ENCODE assay signal across 29 cellular contexts in genomic region chr2:197985029-197985428, GRCh38.
"Had no signal": no experiment of that assay in that cellular context is flagged by ENCODE, and none has a peak within 500 bp of the region (broad histone marks: within the 10 kb centered on the region; RNA-seq: fewer than 3 reads in every experiment).

No MANE protein-coding gene starts in this region.

- H3K4me3 Mint-ChIP-seq: activated CD4-positive, alpha-beta memory T cell treated with anti-CD3 and anti-CD28 coated beads, Interleukin-2, amount 10 ng/mL, durations not matched to agents 7 days and 5 days; activated naive CD8-positive, alpha-beta T cell treated with anti-CD3 and anti-CD28 coated beads for 36 hours; activated T-cell treated with anti-CD3 and anti-CD28 coated beads, Interleukin-2, amount 50 U/mL, for 72 hours; activated T-helper 17 cell treated with anti-CD3 and anti-CD28 coated beads, Interleukin-2, amount 50 U/mL, for 72 hours; central memory CD8-positive, alpha-beta T cell had no signal

- H3K4me1 ChIP-seq: Peyer's patch had no signal

- DNase-seq: activated CD4-positive, alpha-beta memory T cell treated with anti-CD3 and anti-CD28 coated beads, Interleukin-2, amount 10 ng/mL, durations not matched to agents 7 days and 5 days; activated CD4-positive, alpha-beta T cell treated with anti-CD3 and anti-CD28 coated beads for 1 hour; activated CD4-positive, CD25-positive, alpha-beta regulatory T cell; activated CD8-positive, alpha-beta memory T cell treated with anti-CD3 and anti-CD28 coated beads for 24 hours; activated effector memory CD4-positive, alpha-beta T cell treated with anti-CD3 and anti-CD28 coated beads, Interleukin-2, amount 50 U/mL, for 16 hours; activated naive CD4-positive, alpha-beta T cell; activated naive CD4-positive, alpha-beta T cell treated with anti-CD3 and anti-CD28 coated beads, Interleukin-2, amount 50 U/mL, for 16 hours; activated naive CD8-positive, alpha-beta T cell treated with anti-CD3 and anti-CD28 coated beads for 36 hours; activated T-cell treated with anti-CD3 and anti-CD28 coated beads, Interleukin-2, amount 50 U/mL, for 1 hour; activated T-cell treated with anti-CD3 and anti-CD28 coated beads, Interleukin-2, amount 50 U/mL, for 72 hours; amygdala; MM.1S; MV-4-11; NCI-H1092; NCI-H1436 treated with DMSO at 0.1 percent for 48 hours; NCI-H1694 treated with DMSO at 0.1 percent for 48 hours; NCI-H2029; NCI-H345; NCI-H524 treated with DMSO at 0.1 percent for 48 hours; Peyer's patch; RPMI8226; SIG-M5; T1000; WERI-Rb-1 had no signal

- H3K27ac ChIP-seq: ascending aorta, cardiac muscle cell, Peyer's patch, WERI-Rb-1 had no signal

- ATAC-seq: activated T-cell treated with anti-CD3 and anti-CD28 coated beads, Interleukin-2, amount 50 U/mL, for 72 hours; activated T-helper 17 cell treated with anti-CD3 and anti-CD28 coated beads, Interleukin-2, amount 50 U/mL, for 72 hours; Right ventricle myocardium inferior had no signal

- H3K27me3 ChIP-seq: ascending aorta, Peyer's patch had no signal

- H3K36me3 Mint-ChIP-seq: activated naive CD8-positive, alpha-beta T cell treated with anti-CD3 and anti-CD28 coated beads for 36 hours had no signal

- H3K4me3 ChIP-seq: ascending aorta, cardiac muscle cell, Peyer's patch had no signal

- H3K9me3 ChIP-seq: ascending aorta, Peyer's patch had no signal

- H3K27me3 Mint-ChIP-seq: activated CD4-positive, alpha-beta memory T cell treated with anti-CD3 and anti-CD28 coated beads, Interleukin-2, amount 10 ng/mL, durations not matched to agents 7 days and 5 days; activated naive CD8-positive, alpha-beta T cell treated with anti-CD3 and anti-CD28 coated beads for 36 hours; activated T-helper 17 cell treated with anti-CD3 and anti-CD28 coated beads, Interleukin-2, amount 50 U/mL, for 72 hours; central memory CD8-positive, alpha-beta T cell had no signal

- H3K9me3 Mint-ChIP-seq: activated CD4-positive, alpha-beta memory T cell treated with anti-CD3 and anti-CD28 coated beads, Interleukin-2, amount 10 ng/mL, durations not matched to agents 7 days and 5 days; activated T-cell treated with anti-CD3 and anti-CD28 coated beads, Interleukin-2, amount 50 U/mL, for 72 hours; central memory CD8-positive, alpha-beta T cell had no signal

- H3K4me1 Mint-ChIP-seq: activated CD4-positive, alpha-beta memory T cell treated with anti-CD3 and anti-CD28 coated beads, Interleukin-2, amount 10 ng/mL, durations not matched to agents 7 days and 5 days; activated naive CD8-positive, alpha-beta T cell treated with anti-CD3 and anti-CD28 coated beads for 36 hours; activated T-helper 17 cell treated with anti-CD3 and anti-CD28 coated beads, Interleukin-2, amount 50 U/mL, for 72 hours; central memory CD8-positive, alpha-beta T cell had no signal

- H3K27ac Mint-ChIP-seq: activated CD4-positive, alpha-beta memory T cell treated with anti-CD3 and anti-CD28 coated beads, Interleukin-2, amount 10 ng/mL, durations not matched to agents 7 days and 5 days; activated naive CD8-positive, alpha-beta T cell treated with anti-CD3 and anti-CD28 coated beads for 36 hours; activated T-cell treated with anti-CD3 and anti-CD28 coated beads, Interleukin-2, amount 50 U/mL, for 72 hours; activated T-helper 17 cell treated with anti-CD3 and anti-CD28 coated beads, Interleukin-2, amount 50 U/mL, for 72 hours had no signal

- H3K36me3 ChIP-seq: ascending aorta, cardiac muscle cell, Peyer's patch, WERI-Rb-1 had no signal
